ENCODE assay signal across 9 cellular contexts in genomic region chr3:141426404-141427034, GRCh38. TPM values are rescaled to one million over a fixed set of nuclear protein-coding genes. Genes with fewer than 3 reads are reported as not detected.
DNase-seq lines count a peak whose midpoint lies in the region; ATAC-seq and TF ChIP-seq lines count a peak whose summit lies in the region.
"Had no signal": no experiment of that assay in that cellular context is flagged by ENCODE, and none has a peak within 500 bp of the region (broad histone marks: within the 10 kb centered on the region; RNA-seq: fewer than 3 reads in every experiment).

No MANE protein-coding gene starts in this region.

- DNase-seq in RPMI7951 (ENCODE audit: low read depth) (peak; percentile 71), SHP77 (lab: John Stamatoyannopoulos, UW) (no peak)

- H3K9me3 ChIP-seq in esophagus (ENCODE audit: control insufficient read depth in 2 of 2, insufficient read depth in 1 of 2, low read depth in 1 of 2, low read length in 1 of 2) (no peaks in the 10 kb centered on the region), muscle layer of duodenum (ENCODE audit: control insufficient read depth in 1 of 2, low read length in 2 of 2) (no peaks in the 10 kb centered on the region)
- H3K9me3 ChIP-seq: BLaER1 treated with 17β-estradiol and CSF1 and Interleukin-3, amounts not matched to agents 10 nM and 100 nM had no signal

- H3K27me3 ChIP-seq in esophagus (ENCODE audit: control insufficient read depth in 1 of 2, insufficient read depth in 2 of 2, low read length in 2 of 2), result no peaks in the 10 kb centered on the region
- H3K27me3 ChIP-seq in muscle layer of duodenum (ENCODE audit: low read depth, low read length), result no peaks in the 10 kb centered on the region
- H3K27me3 ChIP-seq: BLaER1 treated with 17β-estradiol and CSF1 and Interleukin-3, amounts not matched to agents 10 nM and 100 nM had no signal

- no peak overlapping the region for H3K4me3 ChIP-seq in esophagus (ENCODE audit: low read depth in 1 of 2, low read length in 2 of 2)
- H3K4me3 ChIP-seq in muscle layer of duodenum (ENCODE audit: low read depth in 1 of 2, low read length in 2 of 2), result peak overlapping the region in 1 of 2 donors; percentile 11
- H3K4me3 ChIP-seq: BLaER1 treated with 17β-estradiol and CSF1 and Interleukin-3, amounts not matched to agents 10 nM and 100 nM had no signal

- 33 to 37% methylated on average over 9 of the region's 9 CpGs for WGBS in esophagus, 2 donors

- H3K36me3 ChIP-seq in esophagus (ENCODE audit: control insufficient read depth in 2 of 2, insufficient read depth in 2 of 2, low read length in 1 of 2) (peaks cover 0 to 7% of the 10 kb centered on the region in 2 donors), muscle layer of duodenum (ENCODE audit: control insufficient read depth in 1 of 2, insufficient read depth in 2 of 2, low read length in 2 of 2) (peaks cover 3 to 9% of the 10 kb centered on the region in 2 donors)
- H3K36me3 ChIP-seq: BLaER1 treated with 17β-estradiol and CSF1 and Interleukin-3, amounts not matched to agents 10 nM and 100 nM had no signal

- peaks cover 67% of the 10 kb centered on the region for H3K36me3 Mint-ChIP-seq in stimulated activated memory B cell treated with anti-CD40 and anti-IgM and Interleukin-4, amounts not matched to agents 10 μg/mL and 1 μg/mL and 100 μg/mL, for 72 hours

- peaks cover 3 to 14% of the 10 kb centered on the region in 2 donors for H3K4me1 ChIP-seq in esophagus (ENCODE audit: control insufficient read depth in 2 of 2, insufficient read depth in 2 of 2, low read length in 1 of 2)
- H3K4me1 ChIP-seq in muscle layer of duodenum (ENCODE audit: control insufficient read depth in 1 of 2, insufficient read depth in 2 of 2, low read length in 2 of 2), result peaks cover 19 to 67% of the 10 kb centered on the region in 2 donors

- peaks cover 62% of the 10 kb centered on the region for H3K4me1 Mint-ChIP-seq in stimulated activated memory B cell treated with anti-CD40 and anti-IgM and Interleukin-4, amounts not matched to agents 10 μg/mL and 1 μg/mL and 100 μg/mL, for 72 hours

- H3K27me3 Mint-ChIP-seq in stimulated activated memory B cell treated with anti-CD40 and anti-IgM and Interleukin-4, amounts not matched to agents 10 μg/mL and 1 μg/mL and 100 μg/mL, for 72 hours, result no peaks in the 10 kb centered on the region

- H3K4me3 Mint-ChIP-seq in stimulated activated memory B cell treated with anti-CD40 and anti-IgM and Interleukin-4, amounts not matched to agents 10 μg/mL and 1 μg/mL and 100 μg/mL, for 72 hours, result no peak overlapping the region

- H3K27ac Mint-ChIP-seq in stimulated activated memory B cell treated with anti-CD40 and anti-IgM and Interleukin-4, amounts not matched to agents 10 μg/mL and 1 μg/mL and 100 μg/mL, for 72 hours, result no peak overlapping the region

- ATAC-seq in stimulated activated memory B cell treated with anti-CD40 and anti-IgM and Interleukin-4, amounts not matched to agents 10 μg/mL and 1 μg/mL and 100 μg/mL, for 72 hours, result no peak
- ATAC-seq in HG03565 (IDR thresholded peaks at IDR 0.05; ENCODE audit: unreplicated experiment) (no peak), HG02981 (IDR thresholded peaks at IDR 0.05; ENCODE audit: unreplicated experiment) (no peak)

- H3K27ac ChIP-seq in 22Rv1 (peak overlapping the region; percentile 55), esophagus (ENCODE audit: low read depth in 2 of 2, low read length in 1 of 2) (peak overlapping the region; percentile 57 to 69), muscle layer of duodenum (ENCODE audit: low read length) (peak overlapping the region; percentile 78)

- TF ChIP-seq CTCF in 22Rv1 (IDR thresholded peaks at IDR 0.05), result no peak

- H3K9me3 Mint-ChIP-seq in stimulated activated memory B cell treated with anti-CD40 and anti-IgM and Interleukin-4, amounts not matched to agents 10 μg/mL and 1 μg/mL and 100 μg/mL, for 72 hours, result no peaks in the 10 kb centered on the region

RNA-seq across cellular contexts. Expression of gene ZBTB38, which starts 58.2 kb away (rescaled TPM):
- 127 and 162 TPM in 2 replicates for total RNA-seq in RPMI7951 (2014; rRNA removed; shearing (Covaris generic))
- 1 to 10 TPM; 3.4 to 5.9 TPM for polyA plus RNA-seq in esophagus
